1 cellular context compared by ENCODE assay signal in the genomic region with DNA sequence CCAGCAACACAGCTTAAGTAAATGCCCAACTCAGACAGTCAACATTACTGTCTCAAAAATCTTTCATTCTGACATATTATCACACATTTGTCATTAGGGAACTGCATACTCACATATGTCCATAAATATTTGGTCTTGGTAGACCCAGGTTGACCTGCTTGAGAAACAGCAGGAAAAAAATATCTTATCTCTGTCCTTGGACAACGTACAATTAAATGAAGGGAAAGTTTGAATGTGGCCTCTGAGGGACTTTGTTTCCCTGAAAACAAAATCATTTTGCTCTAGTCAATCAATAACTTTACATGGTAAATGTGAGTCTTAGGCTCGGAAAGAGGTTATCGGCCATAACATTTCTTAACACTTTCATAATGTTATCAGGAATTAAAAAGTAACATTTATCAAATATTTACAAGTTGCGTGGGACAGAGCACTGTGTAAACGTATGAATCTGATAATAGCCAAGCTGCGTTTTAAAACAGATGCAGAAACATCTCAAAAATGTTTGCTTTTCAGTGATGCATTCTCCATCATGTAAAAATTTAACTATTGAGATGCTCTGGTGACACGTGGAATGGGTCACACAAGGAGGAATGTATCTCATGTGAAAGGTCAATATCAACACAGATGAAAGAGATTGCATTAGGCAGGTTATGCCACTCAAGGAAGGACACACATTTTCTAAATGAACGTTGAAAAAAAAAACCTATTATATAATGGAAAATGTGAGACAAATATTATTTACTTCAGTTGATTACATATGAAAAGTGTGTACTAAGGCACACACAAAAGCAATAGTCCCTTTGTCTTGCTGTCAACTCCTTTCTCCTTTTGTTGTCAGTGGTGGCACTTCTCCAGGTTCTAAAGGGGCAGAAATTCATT.
TF ChIP-seq lines count a peak whose summit lies in the region.

No MANE protein-coding gene starts in this region.

TF ChIP-seq in HepG2, 621 proteins besides CTCF, POLR2A, EP300 and RAD21 (continued from another document and continues in another):
- 0 out of 2 replicates have a peak, but pooled peaks have one; percentile 66 for TF ChIP-seq HOXA9 (CRISPR knock-in tag; IDR thresholded peaks at IDR 0.05; ENCODE audit: borderline replicate concordance)
- TF ChIP-seq, protein P1, sequence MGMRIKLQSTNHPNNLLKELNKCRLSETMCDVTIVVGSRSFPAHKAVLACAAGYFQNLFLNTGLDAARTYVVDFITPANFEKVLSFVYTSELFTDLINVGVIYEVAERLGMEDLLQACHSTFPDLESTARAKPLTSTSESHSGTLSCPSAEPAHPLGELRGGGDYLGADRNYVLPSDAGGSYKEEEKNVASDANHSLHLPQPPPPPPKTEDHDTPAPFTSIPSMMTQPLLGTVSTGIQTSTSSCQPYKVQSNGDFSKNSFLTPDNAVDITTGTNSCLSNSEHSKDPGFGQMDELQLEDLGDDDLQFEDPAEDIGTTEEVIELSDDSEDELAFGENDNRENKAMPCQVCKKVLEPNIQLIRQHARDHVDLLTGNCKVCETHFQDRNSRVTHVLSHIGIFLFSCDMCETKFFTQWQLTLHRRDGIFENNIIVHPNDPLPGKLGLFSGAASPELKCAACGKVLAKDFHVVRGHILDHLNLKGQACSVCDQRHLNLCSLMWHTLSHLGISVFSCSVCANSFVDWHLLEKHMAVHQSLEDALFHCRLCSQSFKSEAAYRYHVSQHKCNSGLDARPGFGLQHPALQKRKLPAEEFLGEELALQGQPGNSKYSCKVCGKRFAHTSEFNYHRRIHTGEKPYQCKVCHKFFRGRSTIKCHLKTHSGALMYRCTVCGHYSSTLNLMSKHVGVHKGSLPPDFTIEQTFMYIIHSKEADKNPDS (CRISPR knock-in tag; IDR thresholded peaks at IDR 0.05): no peak
- no peak for TF ChIP-seq ZNF160 (CRISPR knock-in tag; IDR thresholded peaks at IDR 0.05)
- no peak for TF ChIP-seq ZKSCAN5 (CRISPR knock-in tag; IDR thresholded peaks at IDR 0.05)
- TF ChIP-seq, protein P2, sequence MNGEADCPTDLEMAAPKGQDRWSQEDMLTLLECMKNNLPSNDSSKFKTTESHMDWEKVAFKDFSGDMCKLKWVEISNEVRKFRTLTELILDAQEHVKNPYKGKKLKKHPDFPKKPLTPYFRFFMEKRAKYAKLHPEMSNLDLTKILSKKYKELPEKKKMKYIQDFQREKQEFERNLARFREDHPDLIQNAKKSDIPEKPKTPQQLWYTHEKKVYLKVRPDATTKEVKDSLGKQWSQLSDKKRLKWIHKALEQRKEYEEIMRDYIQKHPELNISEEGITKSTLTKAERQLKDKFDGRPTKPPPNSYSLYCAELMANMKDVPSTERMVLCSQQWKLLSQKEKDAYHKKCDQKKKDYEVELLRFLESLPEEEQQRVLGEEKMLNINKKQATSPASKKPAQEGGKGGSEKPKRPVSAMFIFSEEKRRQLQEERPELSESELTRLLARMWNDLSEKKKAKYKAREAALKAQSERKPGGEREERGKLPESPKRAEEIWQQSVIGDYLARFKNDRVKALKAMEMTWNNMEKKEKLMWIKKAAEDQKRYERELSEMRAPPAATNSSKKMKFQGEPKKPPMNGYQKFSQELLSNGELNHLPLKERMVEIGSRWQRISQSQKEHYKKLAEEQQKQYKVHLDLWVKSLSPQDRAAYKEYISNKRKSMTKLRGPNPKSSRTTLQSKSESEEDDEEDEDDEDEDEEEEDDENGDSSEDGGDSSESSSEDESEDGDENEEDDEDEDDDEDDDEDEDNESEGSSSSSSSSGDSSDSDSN (CRISPR knock-in tag; IDR thresholded peaks at IDR 0.05): no peak
- peak; percentile 78 for TF ChIP-seq ATF1 (CRISPR knock-in tag; IDR thresholded peaks at IDR 0.05)
- TF ChIP-seq DNMT1 (CRISPR knock-in tag; IDR thresholded peaks at IDR 0.05): no peak
- no peak for TF ChIP-seq ZNF605 (CRISPR knock-in tag; IDR thresholded peaks at IDR 0.05)
- no peak; the same call in 1 of the 2 replicates for TF ChIP-seq YEATS4 (CRISPR knock-in tag; IDR thresholded peaks at IDR 0.05; ENCODE audit: borderline replicate concordance)
- no peak for TF ChIP-seq TCF12 (IDR thresholded peaks at IDR 0.05)
- TF ChIP-seq TCF12 (CRISPR knock-in tag; IDR thresholded peaks at IDR 0.05): peak; percentile 98
- no peak for TF ChIP-seq GTF2F1 (IDR thresholded peaks at IDR 0.05; ENCODE audit: low read length)
- TF ChIP-seq ZNF432 (CRISPR knock-in tag; IDR thresholded peaks at IDR 0.05; ENCODE audit: borderline replicate concordance): no peak
- no peak for TF ChIP-seq SRF (IDR thresholded peaks at IDR 0.05; ENCODE audit: low read depth, low read length)
- TF ChIP-seq ARNT2 (CRISPR knock-in tag; IDR thresholded peaks at IDR 0.05; ENCODE audit: low read depth): no peak
- peak; percentile 23; the same call in 1 of the 2 replicates for TF ChIP-seq ZBTB21 (CRISPR knock-in tag; IDR thresholded peaks at IDR 0.05)
- TF ChIP-seq ZNF883 (CRISPR knock-in tag; IDR thresholded peaks at IDR 0.05; ENCODE audit: not compliant biosample characterization): no peak
- TF ChIP-seq, protein P3, sequence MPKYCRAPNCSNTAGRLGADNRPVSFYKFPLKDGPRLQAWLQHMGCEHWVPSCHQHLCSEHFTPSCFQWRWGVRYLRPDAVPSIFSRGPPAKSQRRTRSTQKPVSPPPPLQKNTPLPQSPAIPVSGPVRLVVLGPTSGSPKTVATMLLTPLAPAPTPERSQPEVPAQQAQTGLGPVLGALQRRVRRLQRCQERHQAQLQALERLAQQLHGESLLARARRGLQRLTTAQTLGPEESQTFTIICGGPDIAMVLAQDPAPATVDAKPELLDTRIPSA (CRISPR knock-in tag; IDR thresholded peaks at IDR 0.05; ENCODE audit: borderline replicate concordance): no peak
- TF ChIP-seq SP2 (CRISPR knock-in tag; IDR thresholded peaks at IDR 0.05): no peak
- peak; percentile 93 for TF ChIP-seq NCOR1 (IDR thresholded peaks at IDR 0.05; ENCODE audit: borderline replicate concordance, low read length)
- TF ChIP-seq, protein P4, sequence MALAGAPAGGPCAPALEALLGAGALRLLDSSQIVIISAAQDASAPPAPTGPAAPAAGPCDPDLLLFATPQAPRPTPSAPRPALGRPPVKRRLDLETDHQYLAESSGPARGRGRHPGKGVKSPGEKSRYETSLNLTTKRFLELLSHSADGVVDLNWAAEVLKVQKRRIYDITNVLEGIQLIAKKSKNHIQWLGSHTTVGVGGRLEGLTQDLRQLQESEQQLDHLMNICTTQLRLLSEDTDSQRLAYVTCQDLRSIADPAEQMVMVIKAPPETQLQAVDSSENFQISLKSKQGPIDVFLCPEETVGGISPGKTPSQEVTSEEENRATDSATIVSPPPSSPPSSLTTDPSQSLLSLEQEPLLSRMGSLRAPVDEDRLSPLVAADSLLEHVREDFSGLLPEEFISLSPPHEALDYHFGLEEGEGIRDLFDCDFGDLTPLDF (CRISPR knock-in tag; IDR thresholded peaks at IDR 0.05): 0 out of 2 replicates have a peak, but pooled peaks have one; percentile 31
- TF ChIP-seq, protein P5, sequence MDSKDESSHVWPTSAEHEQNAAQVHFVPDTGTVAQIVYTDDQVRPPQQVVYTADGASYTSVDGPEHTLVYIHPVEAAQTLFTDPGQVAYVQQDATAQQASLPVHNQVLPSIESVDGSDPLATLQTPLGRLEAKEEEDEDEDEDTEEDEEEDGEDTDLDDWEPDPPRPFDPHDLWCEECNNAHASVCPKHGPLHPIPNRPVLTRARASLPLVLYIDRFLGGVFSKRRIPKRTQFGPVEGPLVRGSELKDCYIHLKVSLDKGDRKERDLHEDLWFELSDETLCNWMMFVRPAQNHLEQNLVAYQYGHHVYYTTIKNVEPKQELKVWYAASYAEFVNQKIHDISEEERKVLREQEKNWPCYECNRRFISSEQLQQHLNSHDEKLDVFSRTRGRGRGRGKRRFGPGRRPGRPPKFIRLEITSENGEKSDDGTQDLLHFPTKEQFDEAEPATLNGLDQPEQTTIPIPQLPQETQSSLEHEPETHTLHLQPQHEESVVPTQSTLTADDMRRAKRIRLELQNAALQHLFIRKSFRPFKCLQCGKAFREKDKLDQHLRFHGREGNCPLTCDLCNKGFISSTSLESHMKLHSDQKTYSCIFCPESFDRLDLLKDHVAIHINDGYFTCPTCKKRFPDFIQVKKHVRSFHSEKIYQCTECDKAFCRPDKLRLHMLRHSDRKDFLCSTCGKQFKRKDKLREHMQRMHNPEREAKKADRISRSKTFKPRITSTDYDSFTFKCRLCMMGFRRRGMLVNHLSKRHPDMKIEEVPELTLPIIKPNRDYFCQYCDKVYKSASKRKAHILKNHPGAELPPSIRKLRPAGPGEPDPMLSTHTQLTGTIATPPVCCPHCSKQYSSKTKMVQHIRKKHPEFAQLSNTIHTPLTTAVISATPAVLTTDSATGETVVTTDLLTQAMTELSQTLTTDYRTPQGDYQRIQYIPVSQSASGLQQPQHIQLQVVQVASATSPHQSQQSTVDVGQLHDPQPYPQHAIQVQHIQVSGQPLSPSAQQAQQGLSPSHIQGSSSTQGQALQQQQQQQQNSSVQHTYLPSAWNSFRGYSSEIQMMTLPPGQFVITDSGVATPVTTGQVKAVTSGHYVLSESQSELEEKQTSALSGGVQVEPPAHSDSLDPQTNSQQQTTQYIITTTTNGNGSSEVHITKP (CRISPR knock-in tag; IDR thresholded peaks at IDR 0.05; ENCODE audit: low read depth): 0 out of 2 replicates have a peak, but pooled peaks have one; percentile 24
- no peak for TF ChIP-seq ZNF326 (CRISPR knock-in tag; IDR thresholded peaks at IDR 0.05; ENCODE audit: borderline replicate concordance)
- TF ChIP-seq IKZF1 (IDR thresholded peaks at IDR 0.05): no peak
- TF ChIP-seq MED8 (CRISPR knock-in tag; IDR thresholded peaks at IDR 0.05; ENCODE audit: insufficient replicate concordance): peak; percentile 83
- no peak for TF ChIP-seq ZC3H13 (CRISPR knock-in tag; IDR thresholded peaks at IDR 0.05)
- no peak for TF ChIP-seq MTF2 (CRISPR knock-in tag; IDR thresholded peaks at IDR 0.05; ENCODE audit: borderline replicate concordance)
- TF ChIP-seq BORCS8-MEF2B (CRISPR knock-in tag; IDR thresholded peaks at IDR 0.05): no peak
- peak; percentile 58 for TF ChIP-seq HOXD1 (CRISPR knock-in tag; IDR thresholded peaks at IDR 0.05)
- no peak for TF ChIP-seq HNRNPK (IDR thresholded peaks at IDR 0.05; ENCODE audit: low read depth, low read length, poor library complexity, severe bottlenecking)
- no peak for TF ChIP-seq ADNP (CRISPR knock-in tag; IDR thresholded peaks at IDR 0.05)
- no peak for TF ChIP-seq ZNF678 (CRISPR knock-in tag; IDR thresholded peaks at IDR 0.05)
- TF ChIP-seq, protein P6, sequence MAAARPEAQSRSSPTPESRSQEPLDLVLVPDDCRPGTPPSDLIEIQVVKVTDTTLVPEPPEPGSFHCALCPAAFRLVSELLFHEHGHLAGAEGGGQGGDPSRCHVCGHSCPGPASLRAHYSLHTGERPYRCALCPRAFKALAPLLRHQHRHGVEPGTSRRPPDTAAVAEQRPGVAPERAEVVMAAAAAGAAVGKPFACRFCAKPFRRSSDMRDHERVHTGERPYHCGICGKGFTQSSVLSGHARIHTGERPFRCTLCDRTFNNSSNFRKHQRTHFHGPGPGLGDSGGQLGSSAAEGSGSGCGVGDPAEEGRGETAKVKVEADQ (CRISPR knock-in tag; IDR thresholded peaks at IDR 0.05; ENCODE audit: borderline replicate concordance): no peak
- peak; percentile 89 for TF ChIP-seq FOXA1 (IDR thresholded peaks at IDR 0.05)
- peak; percentile 94 for TF ChIP-seq FOXA1 (CRISPR knock-in tag; IDR thresholded peaks at IDR 0.05)
- TF ChIP-seq KAT2B (IDR thresholded peaks at IDR 0.05; ENCODE audit: borderline replicate concordance, low read depth, low read length): no peak
- 0 out of 2 replicates have a peak, but pooled peaks have one; percentile 39 for TF ChIP-seq KDM4B (CRISPR knock-in tag; IDR thresholded peaks at IDR 0.05)
- TF ChIP-seq XRCC5 (optimal IDR thresholded peaks at IDR 0.05; ENCODE audit: low read length): no peak
- TF ChIP-seq ZNF703 (CRISPR knock-in tag; IDR thresholded peaks at IDR 0.05; ENCODE audit: borderline replicate concordance): peak; percentile 93
- TF ChIP-seq, protein P7, sequence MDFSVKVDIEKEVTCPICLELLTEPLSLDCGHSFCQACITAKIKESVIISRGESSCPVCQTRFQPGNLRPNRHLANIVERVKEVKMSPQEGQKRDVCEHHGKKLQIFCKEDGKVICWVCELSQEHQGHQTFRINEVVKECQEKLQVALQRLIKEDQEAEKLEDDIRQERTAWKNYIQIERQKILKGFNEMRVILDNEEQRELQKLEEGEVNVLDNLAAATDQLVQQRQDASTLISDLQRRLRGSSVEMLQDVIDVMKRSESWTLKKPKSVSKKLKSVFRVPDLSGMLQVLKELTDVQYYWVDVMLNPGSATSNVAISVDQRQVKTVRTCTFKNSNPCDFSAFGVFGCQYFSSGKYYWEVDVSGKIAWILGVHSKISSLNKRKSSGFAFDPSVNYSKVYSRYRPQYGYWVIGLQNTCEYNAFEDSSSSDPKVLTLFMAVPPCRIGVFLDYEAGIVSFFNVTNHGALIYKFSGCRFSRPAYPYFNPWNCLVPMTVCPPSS (IDR thresholded peaks at IDR 0.05): no peak
- 0 out of 2 replicates have a peak, but pooled peaks have one; percentile 9 for TF ChIP-seq ZNF629 (CRISPR knock-in tag; conservative IDR thresholded peaks at IDR 0.05)
- TF ChIP-seq, protein P8, sequence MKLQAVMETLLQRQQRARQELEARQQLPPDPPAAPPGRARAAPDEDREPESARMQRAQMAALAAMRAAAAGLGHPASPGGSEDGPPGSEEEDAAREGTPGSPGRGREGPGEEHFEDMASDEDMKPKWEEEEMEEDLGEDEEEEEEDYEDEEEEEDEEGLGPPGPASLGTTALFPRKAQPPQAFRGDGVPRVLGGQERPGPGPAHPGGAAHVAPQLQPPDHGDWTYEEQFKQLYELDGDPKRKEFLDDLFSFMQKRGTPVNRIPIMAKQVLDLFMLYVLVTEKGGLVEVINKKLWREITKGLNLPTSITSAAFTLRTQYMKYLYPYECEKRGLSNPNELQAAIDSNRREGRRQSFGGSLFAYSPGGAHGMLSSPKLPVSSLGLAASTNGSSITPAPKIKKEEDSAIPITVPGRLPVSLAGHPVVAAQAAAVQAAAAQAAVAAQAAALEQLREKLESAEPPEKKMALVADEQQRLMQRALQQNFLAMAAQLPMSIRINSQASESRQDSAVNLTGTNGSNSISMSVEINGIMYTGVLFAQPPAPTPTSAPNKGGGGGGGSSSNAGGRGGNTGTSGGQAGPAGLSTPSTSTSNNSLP (IDR thresholded peaks at IDR 0.05; ENCODE audit: low read depth, low read length): peak; percentile 95
- TF ChIP-seq ZNF282 (IDR thresholded peaks at IDR 0.05; ENCODE audit: partially characterized antibody): no peak
- TF ChIP-seq PRMT3 (CRISPR knock-in tag; IDR thresholded peaks at IDR 0.05; ENCODE audit: borderline replicate concordance, low read depth): no peak
- TF ChIP-seq ZNF709 (CRISPR knock-in tag; IDR thresholded peaks at IDR 0.05): 0 out of 2 replicates have a peak, but pooled peaks have one; percentile 44
- peak; percentile 56; the same call in 1 of the 2 replicates for TF ChIP-seq THAP11 (CRISPR knock-in tag; IDR thresholded peaks at IDR 0.05)
- TF ChIP-seq TMF1 (CRISPR knock-in tag; IDR thresholded peaks at IDR 0.05; ENCODE audit: low read depth): no peak
- 0 out of 2 replicates have a peak, but pooled peaks have one; percentile 46 for TF ChIP-seq CBFB (CRISPR knock-in tag; IDR thresholded peaks at IDR 0.05)
- TF ChIP-seq ZNF143 (CRISPR knock-in tag; IDR thresholded peaks at IDR 0.05): no peak
- TF ChIP-seq SPEN (CRISPR knock-in tag; IDR thresholded peaks at IDR 0.05; ENCODE audit: low read depth): no peak
- TF ChIP-seq NR2F6 (IDR thresholded peaks at IDR 0.05): peak; percentile 96
- peak; percentile 95 for TF ChIP-seq NR2F6 (CRISPR knock-in tag; IDR thresholded peaks at IDR 0.05)
- TF ChIP-seq ZNF460 (CRISPR knock-in tag; IDR thresholded peaks at IDR 0.05; ENCODE audit: borderline replicate concordance): no peak
- no peak for TF ChIP-seq HCFC1 (IDR thresholded peaks at IDR 0.05; ENCODE audit: low read depth, low read length)
- TF ChIP-seq ZNF430 (CRISPR knock-in tag; IDR thresholded peaks at IDR 0.05): 0 out of 2 replicates have a peak, but pooled peaks have one; percentile 14
- TF ChIP-seq ZSCAN21 (CRISPR knock-in tag; IDR thresholded peaks at IDR 0.05; ENCODE audit: borderline replicate concordance): no peak
- no peak for TF ChIP-seq ZNF879 (CRISPR knock-in tag; IDR thresholded peaks at IDR 0.05)
